ENCODE assay signal across 8 cellular contexts in the genomic region with DNA sequence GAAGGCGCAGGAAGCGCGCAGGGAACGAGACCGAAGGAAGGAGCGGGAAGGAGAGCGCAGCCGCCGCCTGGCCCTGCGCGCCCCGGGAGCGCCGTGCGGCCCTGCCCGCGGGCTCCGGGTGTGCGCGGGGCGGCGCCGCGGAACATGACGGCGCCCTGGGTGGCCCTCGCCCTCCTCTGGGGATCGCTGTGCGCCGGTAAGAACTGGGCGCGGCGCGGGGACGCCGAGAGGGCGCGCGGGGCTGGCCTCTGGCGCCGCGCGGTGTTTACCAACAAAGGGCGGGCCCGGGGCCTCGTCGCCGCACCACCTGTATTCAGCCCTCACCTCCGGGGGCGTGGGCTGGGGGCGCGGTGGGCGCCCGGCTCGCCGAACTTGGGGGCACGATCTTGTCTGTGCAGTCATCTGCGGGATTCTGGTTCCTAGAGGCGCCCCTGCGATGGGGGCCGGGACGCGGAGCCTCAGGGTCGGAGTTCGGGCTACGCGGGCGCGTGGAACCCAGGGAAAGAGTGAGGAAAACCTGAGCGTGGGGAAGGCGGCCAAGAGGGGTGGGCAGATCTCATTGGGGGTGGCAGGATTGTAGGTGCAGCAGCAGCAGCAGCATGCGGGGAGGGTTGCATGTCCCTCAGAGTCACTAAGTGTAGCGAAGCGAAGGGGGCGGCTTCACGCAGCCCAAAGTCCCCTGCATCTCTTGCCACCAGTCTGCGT. TPM values are rescaled to one million over a fixed set of nuclear protein-coding genes. Genes with fewer than 3 reads are reported as not detected.
DNase-seq lines count a peak whose midpoint lies in the region; ATAC-seq and TF ChIP-seq lines count a peak whose summit lies in the region.

No MANE protein-coding gene starts in this region.

- H3K4me1 Mint-ChIP-seq in activated naive CD8-positive, alpha-beta T cell treated with anti-CD3 and anti-CD28 coated beads, Interleukin-2, amount 50 U/mL, for 24 hours, result peaks cover 12% of the 10 kb centered on the region

- no peaks in the 10 kb centered on the region for H3K36me3 Mint-ChIP-seq in activated naive CD8-positive, alpha-beta T cell treated with anti-CD3 and anti-CD28 coated beads, Interleukin-2, amount 50 U/mL, for 24 hours (ENCODE audit: low read depth)

- in situ Hi-C loops in HAP-1 (cut with MboI; ENCODE audit: low sequenced_read_pairs), result no loop called here

- peaks cover 5% of the 10 kb centered on the region for H3K4me1 ChIP-seq in HAP-1
- peaks cover 0 to 38% of the 10 kb centered on the region in 2 donors for H3K4me1 ChIP-seq in right atrium auricular region
- peaks cover 12% of the 10 kb centered on the region for H3K4me1 ChIP-seq in rectal smooth muscle tissue (ENCODE audit: control insufficient read depth, insufficient read depth, low read length)

- peak overlapping the region; percentile 45 for H3K9ac ChIP-seq in rectal smooth muscle tissue (ENCODE audit: low read length)

- ATAC-seq in activated naive CD8-positive, alpha-beta T cell treated with anti-CD3 and anti-CD28 coated beads, Interleukin-2, amount 50 U/mL, for 24 hours, result peak; percentile 44

- peak in 2 of 3 experiments; percentile 72 to 75 for DNase-seq in NCI-H1417 (lab: John Stamatoyannopoulos, UW)
- no peak for DNase-seq in NCI-H1417 treated with DMSO at 0.1 percent for 48 hours (lab: John Stamatoyannopoulos, UW)
- peak in 1 of 2 experiments; percentile 47 for DNase-seq in HAP-1 (ENCODE audit: low spot score in 2 of 2)
- DNase-seq in NCI-H345 treated with DMSO at 0.1 percent for 48 hours (lab: John Stamatoyannopoulos, UW; ENCODE audit: unreplicated experiment), result peak; percentile 2
- peak; percentile 29 for DNase-seq in activated naive CD8-positive, alpha-beta T cell treated with anti-CD3 and anti-CD28 coated beads, Interleukin-2, amount 50 U/mL, for 24 hours
- no peak for DNase-seq in right atrium auricular region (ENCODE audit: low spot score)
- no peak for DNase-seq in NCI-H2107 treated with DMSO at 0.1 percent for 48 hours (lab: John Stamatoyannopoulos, UW; ENCODE audit: unreplicated experiment)

- H3K27ac Mint-ChIP-seq in activated naive CD8-positive, alpha-beta T cell treated with anti-CD3 and anti-CD28 coated beads, Interleukin-2, amount 50 U/mL, for 24 hours, result peak overlapping the region; percentile 76

- peak overlapping the region; percentile 72 to 80 for H3K27ac ChIP-seq in right atrium auricular region
- H3K27ac ChIP-seq in rectal smooth muscle tissue (ENCODE audit: low read depth, low read length), result peak overlapping the region; percentile 66

- H3K9me3 Mint-ChIP-seq in activated naive CD8-positive, alpha-beta T cell treated with anti-CD3 and anti-CD28 coated beads, Interleukin-2, amount 50 U/mL, for 24 hours, result peaks cover 3% of the 10 kb centered on the region

- H3K27me3 Mint-ChIP-seq in activated naive CD8-positive, alpha-beta T cell treated with anti-CD3 and anti-CD28 coated beads, Interleukin-2, amount 50 U/mL, for 24 hours, result peaks cover 8% of the 10 kb centered on the region

- TF ChIP-seq CTCF in right atrium auricular region (IDR thresholded peaks at IDR 0.05), result no peak

- H3K36me3 ChIP-seq in HAP-1 (replicated peaks) (no peaks in the 10 kb centered on the region), right atrium auricular region (no peaks in the 10 kb centered on the region), rectal smooth muscle tissue (ENCODE audit: control insufficient read depth, insufficient read depth, low read length) (no peaks in the 10 kb centered on the region)

- peak overlapping the region; percentile 77 for H3K4me3 ChIP-seq in HAP-1
- H3K4me3 ChIP-seq in right atrium auricular region, result peak overlapping the region; percentile 73 to 77
- H3K4me3 ChIP-seq in rectal smooth muscle tissue (ENCODE audit: low read length), result peak overlapping the region; percentile 93

- no peaks in the 10 kb centered on the region for H3K9me3 ChIP-seq in HAP-1
- H3K9me3 ChIP-seq in right atrium auricular region, result no peaks in the 10 kb centered on the region

- H3K27me3 ChIP-seq in HAP-1 (ENCODE audit: low read depth) (no peaks in the 10 kb centered on the region), right atrium auricular region (no peaks in the 10 kb centered on the region), rectal smooth muscle tissue (ENCODE audit: control insufficient read depth, insufficient read depth, low read length) (no peaks in the 10 kb centered on the region)

- H3K4me3 Mint-ChIP-seq in activated naive CD8-positive, alpha-beta T cell treated with anti-CD3 and anti-CD28 coated beads, Interleukin-2, amount 50 U/mL, for 24 hours, result peak overlapping the region; percentile 90

RNA-seq across cellular contexts. Expression of a gene that starts 0.6 kb away (rescaled TPM):
- 1 to 10 TPM; 3.9 to 6.0 TPM for total RNA-seq in right atrium auricular region

RNA-seq across cellular contexts. Expression of a gene that starts 41.8 kb away (rescaled TPM):
- 10 to 100 TPM; 23.4 to 36.6 TPM for total RNA-seq in right atrium auricular region

Comparison
In these comparisons a context has a peak if more than half of its experiments do, and no peak if none do; other contexts are left out.
1. DNase-seq: peak in NCI-H1417 (2 of 3), NCI-H345 treated with DMSO at 0.1 percent for 48 hours (single experiment) and activated naive CD8-positive, alpha-beta T cell treated with anti-CD3 and anti-CD28 coated beads, Interleukin-2, amount 50 U/mL, for 24 hours (single experiment); none in NCI-H1417 treated with DMSO at 0.1 percent for 48 hours (single experiment), right atrium auricular region (single experiment) and NCI-H2107 treated with DMSO at 0.1 percent for 48 hours (single experiment).
2. Peak in every context shown above with its lines, with median percentiles within 50 percentile points of each other: H3K4me3 ChIP-seq.